15 cellular contexts compared by ENCODE assay signal in genomic region chr18:28073658-28074057, GRCh38.
DNase-seq lines count a peak whose midpoint lies in the region; ATAC-seq, FAIRE-seq and TF ChIP-seq lines count a peak whose summit lies in the region.
"Had no signal": no experiment of that assay in that cellular context is flagged by ENCODE, and none has a peak within 500 bp of the region (broad histone marks: within the 10 kb centered on the region; RNA-seq: fewer than 3 reads in every experiment).

No MANE protein-coding gene starts in this region.

- TF ChIP-seq RAD21 in SK-N-SH (IDR thresholded peaks at IDR 0.05; ENCODE audit: low read length) = no peak
- no peak for TF ChIP-seq RAD21 in neural cell (conservative IDR thresholded peaks at IDR 0.05)

- DNase-seq in D721Med (ENCODE audit: insufficient read length, low spot score) = no peak
- peak; percentile 15 for DNase-seq in SK-N-SH
- DNase-seq in left lobe of liver (ENCODE audit: low spot score) = no peak
- DNase-seq in COLO668 (lab: John Stamatoyannopoulos, UW; ENCODE audit: unreplicated experiment) = no peak
- DNase-seq in RCC 7860 (ENCODE audit: low spot score) = no peak
- DNase-seq in endothelial cell (ENCODE audit: low spot score) = no peak
- DNase-seq: CD8-positive, alpha-beta T cell; DMS 273 treated with DMSO at 0.1 percent for 48 hours had no signal

- no peak overlapping the region for H3K4me3 Mint-ChIP-seq in endothelial cell (ENCODE audit: unreplicated experiment)
- H3K4me3 Mint-ChIP-seq: CD14-positive monocyte; CD8-positive, alpha-beta T cell; IgD-negative memory B cell had no signal

- H3K79me2 ChIP-seq in SK-N-SH (ENCODE audit: insufficient read depth) (peaks cover 99% of the 10 kb centered on the region), neural cell (replicated peaks; ENCODE audit: insufficient read depth, low read length) (peaks cover 97% of the 10 kb centered on the region)

- POLR2A ChIA-PET in SK-N-SH (lab: Yijun Ruan, JAX) = no interaction called here

- CTCF ChIA-PET in SK-N-SH (lab: Yijun Ruan, JAX) = interaction anchor here (0.7 kb wide), 1 partner anchor 23 kb away, joined by 3 read pairs; no protein-coding TSS in a partner anchor

- H3K27ac Mint-ChIP-seq in endothelial cell (ENCODE audit: unreplicated experiment) = no peak overlapping the region
- H3K27ac Mint-ChIP-seq: CD14-positive monocyte; CD8-positive, alpha-beta T cell; IgD-negative memory B cell had no signal

- no peak overlapping the region for H3K9ac ChIP-seq in SK-N-SH
- H3K9ac ChIP-seq in neural cell (ENCODE audit: low read length) = no peak overlapping the region
- H3K9ac ChIP-seq: GM23248 had no signal

- no peaks in the 10 kb centered on the region for H3K9me2 ChIP-seq in SK-N-SH
- no peaks in the 10 kb centered on the region for H3K9me2 ChIP-seq in neural cell (ENCODE audit: insufficient read depth, low read length)

- no peak for TF ChIP-seq CTCF in D721Med (IDR thresholded peaks at IDR 0.05; ENCODE audit: insufficient read depth, missing control alignments)
- TF ChIP-seq CTCF in SK-N-SH (IDR thresholded peaks at IDR 0.05) = no peak
- no peak for TF ChIP-seq CTCF in neural cell (IDR thresholded peaks at IDR 0.05; ENCODE audit: poor library complexity, severe bottlenecking)
- TF ChIP-seq CTCF in endothelial cell (IDR thresholded peaks at IDR 0.05; ENCODE audit: unreplicated experiment) = no peak

- H3K27ac ChIP-seq in SK-N-SH (ENCODE audit: low read depth in 2 of 2, low read length in 1 of 2) (0 out of 4 replicates have a peak overlapping the region, but pooled peaks of 1 of the 2 experiments have one; percentile 5), neural cell (ENCODE audit: low read length) (no peak overlapping the region)

- H3K4me1 Mint-ChIP-seq in endothelial cell (ENCODE audit: unreplicated experiment) = peaks cover 43% of the 10 kb centered on the region
- H3K4me1 Mint-ChIP-seq: CD14-positive monocyte had no signal

- peak; percentile 64 for ATAC-seq in left lobe of liver
- ATAC-seq: CD8-positive, alpha-beta T cell; HCT116 had no signal

- H3K4me2 ChIP-seq in SK-N-SH = no peak overlapping the region
- peak overlapping the region; percentile 9 for H3K4me2 ChIP-seq in neural cell (ENCODE audit: low read length)

- peaks cover 11 to 12% of the 10 kb centered on the region in 2 experiments for H3K4me1 ChIP-seq in SK-N-SH (ENCODE audit: control insufficient read depth in 1 of 2, insufficient read depth in 2 of 2, low read depth in 1 of 2, low read length in 1 of 2)

- H4K20me1 ChIP-seq in SK-N-SH (ENCODE audit: insufficient read depth) (peaks cover 27% of the 10 kb centered on the region), neural cell (ENCODE audit: insufficient read depth) (no peaks in the 10 kb centered on the region)

- H3K27me3 ChIP-seq in SK-N-SH (ENCODE audit: insufficient read depth) = no peaks in the 10 kb centered on the region
- H3K27me3 ChIP-seq in neural cell (ENCODE audit: insufficient read depth, low read depth, low read length) = no peaks in the 10 kb centered on the region

- H3F3A ChIP-seq in SK-N-SH (replicated peaks; ENCODE audit: insufficient read depth) = peaks cover 13% of the 10 kb centered on the region
- H3F3A ChIP-seq in neural cell (ENCODE audit: insufficient read depth, low read length, poor library complexity, severe bottlenecking) = no peaks in the 10 kb centered on the region

- H3K36me3 Mint-ChIP-seq in endothelial cell (ENCODE audit: low read depth, unreplicated experiment) = peaks cover 4% of the 10 kb centered on the region
- H3K36me3 Mint-ChIP-seq: CD14-positive monocyte; CD8-positive, alpha-beta T cell had no signal

- H3K9me3 ChIP-seq in SK-N-SH (no peaks in the 10 kb centered on the region), neural cell (ENCODE audit: low read length) (no peaks in the 10 kb centered on the region)

- peak; percentile 67 for FAIRE-seq in D721Med (lab: Jason Lieb, UNC)
- FAIRE-seq in RCC 7860 (lab: Jason Lieb, UNC) = no peak
- FAIRE-seq: GM18507, H54 had no signal

- H2AFZ ChIP-seq in SK-N-SH (ENCODE audit: low read depth) (no peak overlapping the region), neural cell (ENCODE audit: low read depth, low read length) (no peak overlapping the region)
- H2AFZ ChIP-seq: GM23248 had no signal

- 4% methylated on average over 3 of the region's 3 CpGs for WGBS in SK-N-SH (ENCODE audit: low lambda C conversion rate)

- TF ChIP-seq EP300 in SK-N-SH (IDR thresholded peaks at IDR 0.05; ENCODE audit: borderline replicate concordance in 1 of 2, low read depth in 1 of 2, low read length in 1 of 2) = peak in 1 of 2 experiments; percentile 73; a peak in 1 of 4 replicates
- no peak for TF ChIP-seq EP300 in neural cell (conservative IDR thresholded peaks at IDR 0.05; ENCODE audit: poor library complexity, severe bottlenecking)

- H3K9me3 Mint-ChIP-seq in endothelial cell (ENCODE audit: unreplicated experiment) = no peaks in the 10 kb centered on the region
- H3K9me3 Mint-ChIP-seq: CD14-positive monocyte had no signal

- H3K4me3 ChIP-seq in SK-N-SH (ENCODE audit: low read depth in 2 of 2, low read length in 1 of 2) = no peak overlapping the region
- no peak overlapping the region for H3K4me3 ChIP-seq in neural cell (ENCODE audit: low read length)
- H3K4me3 ChIP-seq: GM23248 had no signal

- H3K27me3 Mint-ChIP-seq in endothelial cell (ENCODE audit: unreplicated experiment) = peaks cover 3% of the 10 kb centered on the region
- H3K27me3 Mint-ChIP-seq: IgD-negative memory B cell had no signal

- H3K36me3 ChIP-seq in SK-N-SH (replicated peaks in 1 of 2; ENCODE audit: control insufficient read depth in 1 of 2, insufficient read depth in 2 of 2, low read length in 1 of 2) (no peaks in the 10 kb centered on the region), neural cell (ENCODE audit: insufficient read depth, low read length) (no peaks in the 10 kb centered on the region)

TF ChIP-seq in SK-N-SH, 30 proteins besides CTCF, POLR2A, EP300 and RAD21 (continues in another document):
- TF ChIP-seq CHD2 (IDR thresholded peaks at IDR 0.05; ENCODE audit: low read length, partially characterized antibody) (peak; percentile 25), RCOR1 (IDR thresholded peaks at IDR 0.05; ENCODE audit: low read length) (peak; percentile 81), MXI1 (IDR thresholded peaks at IDR 0.05; ENCODE audit: low read depth, low read length) (no peak), GATA2 (CRISPR knock-in tag; IDR thresholded peaks at IDR 0.05) (peak; percentile 92), USF2 (IDR thresholded peaks at IDR 0.05; ENCODE audit: borderline replicate concordance, low read depth, low read length) (no peak)

TF ChIP-seq in neural cell, 6 proteins besides CTCF, POLR2A, EP300 and RAD21:
- no peak for TF ChIP-seq REST (IDR thresholded peaks at IDR 0.05; ENCODE audit: borderline replicate concordance)
- no peak for TF ChIP-seq MXI1 (conservative IDR thresholded peaks at IDR 0.05; ENCODE audit: poor library complexity, severe bottlenecking)
- TF ChIP-seq EZH2 (IDR thresholded peaks at IDR 0.05; ENCODE audit: borderline replicate concordance, insufficient read depth, low read length, poor library complexity, severe bottlenecking) = no peak
- no peak for TF ChIP-seq TAF1 (IDR thresholded peaks at IDR 0.05; ENCODE audit: low read depth)
- TF ChIP-seq SMC3 (conservative IDR thresholded peaks at IDR 0.05; ENCODE audit: poor library complexity) = no peak
TF ChIP-seq in neural cell: peak in this region for 0.
